19 cellular contexts compared by ENCODE assay signal in the genomic region with DNA sequence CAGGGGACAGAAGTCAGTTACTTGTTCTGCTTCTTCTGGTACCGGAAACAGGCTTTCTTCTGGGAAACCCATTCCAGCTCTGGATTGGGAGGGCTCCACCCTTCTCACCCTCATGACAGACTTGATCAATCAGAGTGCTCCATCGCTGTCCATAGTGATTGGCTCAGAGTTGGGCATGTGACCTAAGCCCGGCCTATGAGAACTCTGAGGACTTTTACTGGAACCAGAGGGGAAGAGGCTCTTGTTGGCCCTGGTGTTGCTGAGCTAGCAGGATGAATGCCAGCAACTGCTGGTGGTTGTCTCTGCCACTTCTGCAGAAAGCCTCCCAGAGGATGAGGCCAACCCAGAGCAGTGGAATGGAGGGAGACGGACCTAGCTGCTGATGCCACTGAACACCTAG. TPM values are rescaled to one million over a fixed set of nuclear protein-coding genes. Genes with fewer than 3 reads are reported as not detected.
DNase-seq lines count a peak whose midpoint lies in the region; ATAC-seq and TF ChIP-seq lines count a peak whose summit lies in the region.
"Had no signal": no experiment of that assay in that cellular context is flagged by ENCODE, and none has a peak within 500 bp of the region (broad histone marks: within the 10 kb centered on the region; RNA-seq: fewer than 3 reads in every experiment).

No MANE protein-coding gene starts in this region.

- no peak for TF ChIP-seq POLR2A in gastroesophageal sphincter (IDR thresholded peaks at IDR 0.05)

- TF ChIP-seq EP300 in gastroesophageal sphincter (IDR thresholded peaks at IDR 0.05) = no peak

- WGBS in gastroesophageal sphincter (ENCODE audit: low coverage in 1 of 2), 2 donors = 100% methylated on average over 1 of the region's 4 CpGs; no CpG with 5 or more reads in 1 of the 2 donors

- no peaks in the 10 kb centered on the region for H3K36me3 ChIP-seq in gastroesophageal sphincter
- H3K36me3 ChIP-seq in parathyroid adenoma (ENCODE audit: control insufficient read depth, insufficient read depth, low read length) = no peaks in the 10 kb centered on the region
- H3K36me3 ChIP-seq: transverse colon had no signal

- ATAC-seq in gastroesophageal sphincter = peak; percentile 69
- ATAC-seq in HG02938 (IDR thresholded peaks at IDR 0.05; ENCODE audit: unreplicated experiment) = no peak
- ATAC-seq: naive thymus-derived CD8-positive, alpha-beta T cell; PC-3; stimulated activated naive B cell treated with anti-CD40 and anti-IgM and Interleukin-4, amounts not matched to agents 10 μg/mL and 1 μg/mL and 100 μg/mL, for 72 hours had no signal

- H3K79me2 ChIP-seq in parathyroid adenoma = no peaks in the 10 kb centered on the region

- no peaks in the 10 kb centered on the region for H3K27me3 ChIP-seq in gastroesophageal sphincter
- no peaks in the 10 kb centered on the region for H3K27me3 ChIP-seq in parathyroid adenoma (ENCODE audit: control insufficient read depth, insufficient read depth, low read length)
- H3K27me3 ChIP-seq: transverse colon had no signal

- peak; percentile 6 for DNase-seq in HT1080 (ENCODE audit: low read depth)
- DNase-seq in OCI-M1 (lab: John Stamatoyannopoulos, UW) = peak; percentile 7
- DNase-seq in dedifferentiated amniotic fluid mesenchymal stem cell (ENCODE audit: extremely low spot score) = no peak
- no peak for DNase-seq in HUDEP-2 (lab: John Stamatoyannopoulos, UW; ENCODE audit: unreplicated experiment in 76 of 76)
- DNase-seq: activated naive CD4-positive, alpha-beta T cell treated with anti-CD3 and anti-CD28 coated beads for 36 hours; C1 segment of cervical spinal cord; dermis blood vessel endothelial cell; DMS53; GOT3; PC-3; stimulated activated naive B cell treated with anti-CD40 and anti-IgM and Interleukin-4, amounts not matched to agents 10 μg/mL and 1 μg/mL and 100 μg/mL, for 72 hours; transverse colon had no signal

- no peak overlapping the region for H3K4me3 ChIP-seq in gastroesophageal sphincter
- H3K4me3 ChIP-seq in parathyroid adenoma (ENCODE audit: low read depth, low read length) = no peak overlapping the region
- H3K4me3 ChIP-seq: transverse colon had no signal

- no peak for TF ChIP-seq CTCF in gastroesophageal sphincter (IDR thresholded peaks at IDR 0.05)
- no peak for TF ChIP-seq CTCF in parathyroid adenoma (IDR thresholded peaks at IDR 0.05)

- H2AFZ ChIP-seq in parathyroid adenoma = peak overlapping the region; percentile 55

- H3K9me3 ChIP-seq in gastroesophageal sphincter = no peaks in the 10 kb centered on the region
- H3K9me3 ChIP-seq in parathyroid adenoma (ENCODE audit: control insufficient read depth, low read length) = no peaks in the 10 kb centered on the region
- H3K9me3 ChIP-seq: transverse colon had no signal

- H3K27ac ChIP-seq in gastroesophageal sphincter (no peak overlapping the region), parathyroid adenoma (no peak overlapping the region)
- H3K27ac ChIP-seq: transverse colon had no signal

- H3K4me1 ChIP-seq in gastroesophageal sphincter = peaks cover 0 to 8% (median 0%) of the 10 kb centered on the region in 3 donors
- peaks cover 2% of the 10 kb centered on the region for H3K4me1 ChIP-seq in parathyroid adenoma
- H3K4me1 ChIP-seq: transverse colon had no signal

- no peak overlapping the region for H3K4me2 ChIP-seq in parathyroid adenoma (ENCODE audit: low read length)

- H3K9ac ChIP-seq in parathyroid adenoma = no peak overlapping the region

RNA-seq across cellular contexts. Expression of a gene that starts 33.3 kb away (rescaled TPM):
- 0.24 and 0.27 TPM in 2 replicates for total RNA-seq in HT1080 (2014; rRNA removed; shearing (Covaris generic))
- 0.58 and 1.8 TPM in 2 replicates for polyA plus RNA-seq in HT1080 (2015; cell fraction: cytosol; rRNA removed)
- polyA plus RNA-seq in HT1080 (2015; cell fraction: nucleus; rRNA removed) = 0.24 TPM in 1 of 2 replicates, not detected in the other
- 1 to 10 TPM in 3 of 4 donors, not detected in 1; 3.0 to 8.1 (median 5.2) TPM for total RNA-seq in gastroesophageal sphincter
- total RNA-seq: activated naive CD4-positive, alpha-beta T cell treated with anti-CD3 and anti-CD28 coated beads for 36 hours had no signal
- polyA plus RNA-seq: naive thymus-derived CD8-positive, alpha-beta T cell had no signal

RNA-seq across cellular contexts. Expression of a gene that starts 59.3 kb away (rescaled TPM):
- total RNA-seq in HT1080 (2014; rRNA removed; shearing (Covaris generic)) = not detected in 2 replicates
- not detected in 2 replicates for polyA plus RNA-seq in HT1080 (2015; cell fraction: cytosol; rRNA removed)
- not detected in 2 replicates for polyA plus RNA-seq in HT1080 (2015; cell fraction: nucleus; rRNA removed)
- total RNA-seq in gastroesophageal sphincter = under 1 TPM in 1 of 4 donors, not detected in 3; 0.81 TPM
- total RNA-seq: activated naive CD4-positive, alpha-beta T cell treated with anti-CD3 and anti-CD28 coated beads for 36 hours; dermis blood vessel endothelial cell; epithelial cell of proximal tubule; naive thymus-derived CD8-positive, alpha-beta T cell; NCI-H460; PC-3; posterior vena cava; transverse colon had no signal
- polyA plus RNA-seq: naive thymus-derived CD8-positive, alpha-beta T cell had no signal

Comparison
In these comparisons a context has a peak if more than half of its experiments do, and no peak if none do; other contexts are left out.
1. DNase-seq: peak in HT1080 (single experiment) and OCI-M1 (single experiment); none in dedifferentiated amniotic fluid mesenchymal stem cell (single experiment) and HUDEP-2 (0 of 76).